Comparison of ENCODE assay signal across 15 cellular contexts in the genomic region with DNA sequence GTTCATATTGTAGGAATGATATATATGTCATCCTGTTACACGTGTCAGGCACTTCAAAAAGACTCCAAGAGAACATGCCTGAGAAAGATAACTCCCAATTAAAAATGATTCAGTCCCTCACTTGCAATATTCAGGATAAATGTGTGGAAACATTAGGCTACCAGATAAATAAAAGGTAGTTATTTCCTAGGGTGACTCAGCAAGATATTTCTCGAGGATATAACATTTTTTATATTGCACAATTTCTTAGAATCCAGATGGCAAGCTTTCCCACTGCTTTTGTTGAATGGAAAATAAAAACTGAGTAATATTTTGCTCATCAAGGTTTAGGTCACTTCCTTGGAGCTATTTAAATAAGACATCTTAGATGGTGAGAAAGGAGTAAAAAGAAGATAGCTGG.
A peak's percentile ranks its signal among the peaks of the same experiment; 100 is the strongest.
DNase-seq lines count a peak whose midpoint lies in the region; ATAC-seq lines count a peak whose summit lies in the region.
"Had no signal": no experiment of that assay in that cellular context is flagged by ENCODE, and none has a peak within 500 bp of the region (broad histone marks: within the 10 kb centered on the region; RNA-seq: fewer than 3 reads in every experiment).

No MANE protein-coding gene starts in this region.

- intact Hi-C loops in sciatic nerve (cut with DNase I), result no loop called here

- ATAC-seq in esophagus mucosa, result peak; percentile 43
- peak; percentile 59 for ATAC-seq in sciatic nerve
- no peak for ATAC-seq in HG03045 (IDR thresholded peaks at IDR 0.05; ENCODE audit: unreplicated experiment)
- ATAC-seq in HG02759 (IDR thresholded peaks at IDR 0.05; ENCODE audit: unreplicated experiment), result no peak
- ATAC-seq: natural killer cell had no signal

- DNase-seq in GM04504 (ENCODE audit: low read depth) (peak; percentile 85), RPMI7951 (ENCODE audit: low read depth) (peak; percentile 81), sciatic nerve (ENCODE audit: low spot score) (no peak), NCI-H1436 (lab: John Stamatoyannopoulos, UW) (no peak), NCI-H1105 treated with DMSO at 0.1 percent for 48 hours (lab: John Stamatoyannopoulos, UW) (no peak)
- DNase-seq: activated CD4-positive, alpha-beta T cell treated with anti-CD3 and anti-CD28 coated beads for 48 hours; central memory CD4-positive, alpha-beta T cell; foreskin melanocyte; kidney glomerular epithelial cell; natural killer cell; NCI-H1436 treated with DMSO at 0.1 percent for 48 hours; T-helper 1 cell had no signal

Comparison
In these comparisons a context has a peak if more than half of its experiments do, and no peak if none do; other contexts are left out.
1. DNase-seq: peak in GM04504 (single experiment) and RPMI7951 (single experiment); none in sciatic nerve (single experiment), NCI-H1436 (single experiment) and NCI-H1105 treated with DMSO at 0.1 percent for 48 hours (single experiment).
2. ATAC-seq: peak in esophagus mucosa (single experiment) and sciatic nerve (single experiment); none in HG03045 (single experiment) and HG02759 (single experiment).